In genomic region chr22:19358703-19359553, GRCh38 we compare ENCODE assay signal across 24 cellular contexts.
"Had no signal": no experiment of that assay in that cellular context is flagged by ENCODE, and none has a peak within 500 bp of the region (broad histone marks: within the 10 kb centered on the region; RNA-seq: fewer than 3 reads in every experiment).

No MANE protein-coding gene starts in this region.

- H3K9me3 ChIP-seq: left lung, ovary, prostate gland had no signal

- ATAC-seq: activated T-helper 17 cell treated with anti-CD3 and anti-CD28 coated beads, Interleukin-2, amount 50 U/mL, for 72 hours; left lung; naive thymus-derived CD8-positive, alpha-beta T cell had no signal

- H3K79me2 ChIP-seq: hepatocyte had no signal

- H3K36me3 ChIP-seq: ovary had no signal

- H3K27me3 ChIP-seq: hepatocyte, left lung, ovary had no signal

- H3K27me3 Mint-ChIP-seq: activated T-cell treated with anti-CD3 and anti-CD28 coated beads, Interleukin-2, amount 50 U/mL, for 24 hours; activated T-helper 17 cell treated with anti-CD3 and anti-CD28 coated beads, Interleukin-2, amount 50 U/mL, for 72 hours; dendritic cell treated with granulocyte-macrophage colony-stimulating factor and Interleukin-4, amounts not matched to agents 40 ng/mL and 50 ng/mL, for 4 days; naive thymus-derived CD8-positive, alpha-beta T cell had no signal

- FAIRE-seq: frontal cortex, TTC549 had no signal

- H2AFZ ChIP-seq: hepatocyte had no signal

- H3K9me3 Mint-ChIP-seq: activated T-cell treated with anti-CD3 and anti-CD28 coated beads, Interleukin-2, amount 50 U/mL, for 24 hours; activated T-helper 17 cell treated with anti-CD3 and anti-CD28 coated beads, Interleukin-2, amount 50 U/mL, for 72 hours; dendritic cell treated with granulocyte-macrophage colony-stimulating factor and Interleukin-4, amounts not matched to agents 40 ng/mL and 50 ng/mL, for 4 days; immature natural killer cell; naive thymus-derived CD8-positive, alpha-beta T cell had no signal

- DNase-seq: activated CD4-positive, alpha-beta T cell treated with anti-CD3 and anti-CD28 coated beads for 1 hour; activated CD4-positive, alpha-beta T cell treated with anti-CD3 and anti-CD28 coated beads, Interleukin-2, amount 50 U/mL, for 1 hour; activated CD8-positive, alpha-beta memory T cell treated with anti-CD3 and anti-CD28 coated beads, Interleukin-2, amount 50 U/mL, for 4 hours; activated naive CD4-positive, alpha-beta T cell; activated T-cell treated with anti-CD3 and anti-CD28 coated beads, Interleukin-2, amount 50 U/mL, for 24 hours; effector CD4-positive, alpha-beta T cell; erythroblast; glutamatergic neuron; immature natural killer cell; left lung; naive thymus-derived CD8-positive, alpha-beta T cell; ovary; stimulated activated CD4-positive, alpha-beta T cell treated with anti-CD3 and anti-CD28 coated beads, Interleukin-2, amount 100 ng/mL, for 48 hours; stimulated activated CD8-positive, alpha-beta memory T cell treated with anti-CD3 and anti-CD28 coated beads, Interleukin-4, amount 100 ng/mL, for 48 hours; T-helper 1 cell; trophoblast cell; WERI-Rb-1 had no signal

- H3K4me3 Mint-ChIP-seq: activated T-cell treated with anti-CD3 and anti-CD28 coated beads, Interleukin-2, amount 50 U/mL, for 24 hours; activated T-helper 17 cell treated with anti-CD3 and anti-CD28 coated beads, Interleukin-2, amount 50 U/mL, for 72 hours; dendritic cell treated with granulocyte-macrophage colony-stimulating factor and Interleukin-4, amounts not matched to agents 40 ng/mL and 50 ng/mL, for 4 days; immature natural killer cell had no signal

- H3K4me1 Mint-ChIP-seq: activated T-helper 17 cell treated with anti-CD3 and anti-CD28 coated beads, Interleukin-2, amount 50 U/mL, for 72 hours; immature natural killer cell had no signal

- H3K4me2 ChIP-seq: hepatocyte had no signal

- H3K27ac ChIP-seq: hepatocyte, left lung, ovary, prostate gland, WERI-Rb-1 had no signal

- H3K4me1 ChIP-seq: left lung, prostate gland had no signal

- H3K4me3 ChIP-seq: hepatocyte, left lung, lung, ovary, prostate gland had no signal

- H3K27ac Mint-ChIP-seq: activated T-cell treated with anti-CD3 and anti-CD28 coated beads, Interleukin-2, amount 50 U/mL, for 24 hours; dendritic cell treated with granulocyte-macrophage colony-stimulating factor and Interleukin-4, amounts not matched to agents 40 ng/mL and 50 ng/mL, for 4 days had no signal
